ENCODE assay signal across 7 cellular contexts in genomic region chr3:149752051-149752787, GRCh38.
DNase-seq lines count a peak whose midpoint lies in the region; ATAC-seq and TF ChIP-seq lines count a peak whose summit lies in the region.

Gene COMMD2 (minus strand): TSS chr3:149752489. CDS start chr3:149752444, 45 bp downstream.

- peak; percentile 79 for DNase-seq in NCI-H1694 treated with DMSO at 0.1 percent for 48 hours (lab: John Stamatoyannopoulos, UW)
- peak; percentile 51 for DNase-seq in T-helper 22 cell (ENCODE audit: low read depth)
- DNase-seq in astrocyte of the cerebellum (ENCODE audit: low read depth) = peak; percentile 56
- DNase-seq in hippocampal formation (lab: John Stamatoyannopoulos, UW) = peak; percentile 72 to 73
- peak; percentile 49 for DNase-seq in retinal pigment epithelial cell (ENCODE audit: low read depth)

- ATAC-seq in GM18502 (IDR thresholded peaks at IDR 0.05; ENCODE audit: poor library complexity, unreplicated experiment) = peak; percentile 99
- peak; percentile 99 for ATAC-seq in HG02938 (IDR thresholded peaks at IDR 0.05; ENCODE audit: unreplicated experiment)

- H3K4me3 ChIP-seq in astrocyte of the cerebellum (ENCODE audit: low read depth, low read length) = peak within 1 kb of the TSS; percentile 81
- H3K4me3 ChIP-seq in retinal pigment epithelial cell (ENCODE audit: low read length) = peak within 1 kb of the TSS; percentile 94

- TF ChIP-seq CTCF in astrocyte of the cerebellum (IDR thresholded peaks at IDR 0.05; ENCODE audit: low read depth, low read length, missing control alignments) = peak; percentile 37
- peak; percentile 34 for TF ChIP-seq CTCF in retinal pigment epithelial cell (conservative IDR thresholded peaks at IDR 0.05; ENCODE audit: low read depth, low read length)

- in situ Hi-C loops in astrocyte of the cerebellum (cut with HindIII; ENCODE audit: low sequenced_read_pairs) = no loop called here

Comparison
In these comparisons a context has a peak if more than half of its experiments do, and no peak if none do; other contexts are left out.
1. Peak in every context shown above with its lines: DNase-seq, ATAC-seq and H3K4me3 ChIP-seq.